In the genomic region with DNA sequence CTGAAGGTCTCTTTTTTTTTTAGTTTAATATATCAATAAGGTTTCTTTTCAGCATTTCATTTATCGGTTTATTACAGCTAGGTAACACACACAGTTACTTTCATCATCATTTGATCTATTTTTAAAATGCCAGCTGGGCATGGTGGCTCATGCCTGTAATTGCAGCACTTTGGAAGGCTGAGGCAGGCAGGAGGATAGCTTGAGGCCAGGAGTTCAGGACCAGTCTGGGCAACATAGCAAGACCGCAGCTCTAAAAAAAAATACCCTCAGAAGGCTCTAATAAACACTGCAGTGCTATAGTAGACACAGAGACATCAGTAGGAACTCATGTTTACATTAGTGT, we compare ENCODE assay signal across 13 cellular contexts. TPM values are rescaled to one million over a fixed set of nuclear protein-coding genes. Genes with fewer than 3 reads are reported as not detected.
DNase-seq lines count a peak whose midpoint lies in the region; ATAC-seq and TF ChIP-seq lines count a peak whose summit lies in the region.
"Had no signal": no experiment of that assay in that cellular context is flagged by ENCODE, and none has a peak within 500 bp of the region (broad histone marks: within the 10 kb centered on the region; RNA-seq: fewer than 3 reads in every experiment).

No MANE protein-coding gene starts in this region.

- H3K36me3 ChIP-seq in psoas muscle (ENCODE audit: insufficient read depth in 1 of 2, low read depth in 1 of 2): no peaks in the 10 kb centered on the region
- H3K36me3 ChIP-seq: HAP-1 had no signal

- peaks cover 21% of the 10 kb centered on the region for H3K4me1 Mint-ChIP-seq in chondrocyte (ENCODE audit: low read depth)

- H3K4me3 Mint-ChIP-seq in chondrocyte (ENCODE audit: unreplicated experiment): no peak overlapping the region
- H3K4me3 Mint-ChIP-seq: B cell; CD4-positive, alpha-beta T cell had no signal

- H3K27ac ChIP-seq in psoas muscle: peak overlapping the region; percentile 73
- H3K27ac ChIP-seq: C4-2B, GM23248 had no signal

- H3K4me1 ChIP-seq in psoas muscle: peaks cover 25% of the 10 kb centered on the region
- H3K4me1 ChIP-seq: HAP-1 had no signal

- no peak overlapping the region for H3K4me3 ChIP-seq in psoas muscle
- H3K4me3 ChIP-seq: GM23248, HAP-1 had no signal

- intact Hi-C loops in left ventricle myocardium superior (cut with micrococcal nuclease): no loop called here
- intact Hi-C loops in Right ventricle myocardium inferior (cut with DNase I): no loop called here
- intact Hi-C loops in psoas muscle (cut with DNase I): no loop called here

- no peaks in the 10 kb centered on the region for H3K9me3 ChIP-seq in psoas muscle
- H3K9me3 ChIP-seq: Caco-2, HAP-1 had no signal

- peak overlapping the region; percentile 72 for H3K27ac Mint-ChIP-seq in chondrocyte (ENCODE audit: unreplicated experiment)
- H3K27ac Mint-ChIP-seq: B cell; CD4-positive, alpha-beta T cell had no signal

- TF ChIP-seq CTCF in chondrocyte (IDR thresholded peaks at IDR 0.05) (no peak), psoas muscle (IDR thresholded peaks at IDR 0.05) (no peak)

- H3K27me3 Mint-ChIP-seq in chondrocyte (ENCODE audit: low read depth): no peaks in the 10 kb centered on the region

- 28 to 41% (median 35%) methylated on average over 2 of the region's 2 CpGs for WGBS in psoas muscle, 3 donors

- H3K36me3 Mint-ChIP-seq in chondrocyte (ENCODE audit: low read depth): no peaks in the 10 kb centered on the region

- H3K9me3 Mint-ChIP-seq in chondrocyte (ENCODE audit: low read depth): no peaks in the 10 kb centered on the region
- H3K9me3 Mint-ChIP-seq: CD4-positive, alpha-beta T cell had no signal

- DNase-seq in left ventricle myocardium superior: no peak
- no peak for DNase-seq in Right ventricle myocardium inferior (ENCODE audit: missing footprints)
- DNase-seq in chondrocyte (ENCODE audit: low spot score): no peak
- no peak for DNase-seq in psoas muscle
- DNase-seq in UCSD-AML1 (lab: John Stamatoyannopoulos, UW; ENCODE audit: unreplicated experiment): no peak
- DNase-seq: Caco-2; CD4-positive, alpha-beta T cell; GM23248 had no signal

- H3K27me3 ChIP-seq in psoas muscle (ENCODE audit: insufficient read depth in 3 of 3, low read length in 2 of 3): no peaks in the 10 kb centered on the region

- ATAC-seq in left ventricle myocardium superior (peak; percentile 50), Right ventricle myocardium inferior (no peak), psoas muscle (peak; percentile 86 to 95 (median 91)), HG03565 (IDR thresholded peaks at IDR 0.05; ENCODE audit: unreplicated experiment) (no peak), GM21723 (IDR thresholded peaks at IDR 0.05; ENCODE audit: unreplicated experiment) (no peak)

RNA-seq across cellular contexts. Expression of gene VAMP3, which starts 48.5 kb away (rescaled TPM):
- total RNA-seq in left ventricle myocardium superior: 64.7 TPM
- total RNA-seq in Right ventricle myocardium inferior: 68.6 TPM
- 103 to 111 TPM (median 110 TPM) in 3 replicates for total RNA-seq in chondrocyte
- total RNA-seq in psoas muscle: 10 to 100 TPM; 54.3 to 71.6 (median 66.8) TPM
- 10 to 100 TPM; 35.0 to 68.7 (median 48.1) TPM for polyA plus RNA-seq in psoas muscle

Comparison
In these comparisons a context has a peak if more than half of its experiments do, and no peak if none do; other contexts are left out.
1. ATAC-seq: peak in left ventricle myocardium superior (single experiment) and psoas muscle (4 of 4); none in Right ventricle myocardium inferior (single experiment), HG03565 (single experiment) and GM21723 (single experiment).